Comparison of ENCODE assay signal across 9 cellular contexts in the genomic region with DNA sequence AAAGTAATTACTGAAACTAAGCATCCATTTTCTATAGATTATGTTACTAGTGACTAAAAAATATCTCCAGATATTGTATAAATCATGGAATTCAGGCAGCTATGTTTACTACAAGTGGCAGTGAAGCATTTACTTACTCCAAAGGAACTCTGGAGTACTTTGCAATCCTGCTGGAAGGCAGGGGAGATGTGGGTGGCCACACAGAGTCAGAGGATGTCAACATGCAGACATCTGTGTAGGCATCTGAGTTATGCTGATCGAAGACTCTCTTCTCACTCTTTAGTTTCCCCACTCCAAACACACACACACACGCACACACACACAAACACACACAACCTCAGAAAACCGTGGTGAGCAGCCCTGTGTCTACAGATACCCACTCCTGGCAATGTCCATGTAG.
"Had no signal": no experiment of that assay in that cellular context is flagged by ENCODE, and none has a peak within 500 bp of the region (broad histone marks: within the 10 kb centered on the region; RNA-seq: fewer than 3 reads in every experiment).

No MANE protein-coding gene starts in this region.

- H3K27ac Mint-ChIP-seq: GM23338, H9, HFFc6 had no signal

- H3K9me3 ChIP-seq: HAP-1 had no signal

- H3K36me3 ChIP-seq: HAP-1 had no signal

- H3K9ac ChIP-seq: GM23248 had no signal

- H3K27ac ChIP-seq: GM23248 had no signal

- H2AFZ ChIP-seq: GM23248, GM23338 had no signal

- H3K4me3 Mint-ChIP-seq: GM23338, H9, HFFc6 had no signal

- H3K4me3 ChIP-seq: GM23248, GM23338, HAP-1 had no signal

- H3K4me1 ChIP-seq: HAP-1 had no signal

- DNase-seq: GM23248, GOT3, H7, H9, HCEC 1CT, HFFc6 had no signal

- ATAC-seq: GM23338, HCT116 had no signal

- H3K9me3 Mint-ChIP-seq: GM23338, H9, HFFc6 had no signal

- H3K4me2 ChIP-seq: GM23338 had no signal
